12 cellular contexts compared by ENCODE assay signal in genomic region chr12:68375701-68376469, GRCh38. TPM values are rescaled to one million over a fixed set of nuclear protein-coding genes. Genes with fewer than 3 reads are reported as not detected.
DNase-seq lines count a peak whose midpoint lies in the region; ATAC-seq and TF ChIP-seq lines count a peak whose summit lies in the region.
"Had no signal": no experiment of that assay in that cellular context is flagged by ENCODE, and none has a peak within 500 bp of the region (broad histone marks: within the 10 kb centered on the region; RNA-seq: fewer than 3 reads in every experiment).

No MANE protein-coding gene starts in this region.

- intact Hi-C loops in natural killer cell (cut with micrococcal nuclease): no loop called here

- DNase-seq in natural killer cell treated with Interleukin-12 subunit alpha and Interleukin-12 subunit beta and Interleukin-15 and Interleukin-18, amount 100 ng/mL, for 72 hours (ENCODE audit: low spot score): no peak
- DNase-seq in natural killer cell (no peak), NCI-H82 (lab: John Stamatoyannopoulos, UW) (peak; percentile 85), ecto neural progenitor cell (ENCODE audit: low spot score) (peak; percentile 40), type B pancreatic cell (ENCODE audit: extremely low spot score, unreplicated experiment) (no peak), HuH-7.5 (ENCODE audit: low spot score) (no peak), LoVo (ENCODE audit: low spot score) (no peak), NCI-H774 (lab: John Stamatoyannopoulos, UW) (no peak)
- DNase-seq: activated effector memory CD4-positive, alpha-beta T cell treated with anti-CD3 and anti-CD28 coated beads, Interleukin-2, amount 50 U/mL, for 16 hours; HFFc6; hippocampal formation; retina had no signal

- H3K9me3 Mint-ChIP-seq in natural killer cell treated with Interleukin-12 subunit alpha and Interleukin-12 subunit beta and Interleukin-15 and Interleukin-18, amount 100 ng/mL, for 72 hours: no peaks in the 10 kb centered on the region
- H3K9me3 Mint-ChIP-seq in natural killer cell (no peaks in the 10 kb centered on the region), type B pancreatic cell (no peaks in the 10 kb centered on the region)
- H3K9me3 Mint-ChIP-seq: HFFc6 had no signal

- H3K36me3 Mint-ChIP-seq in natural killer cell treated with Interleukin-12 subunit alpha and Interleukin-12 subunit beta and Interleukin-15 and Interleukin-18, amount 100 ng/mL, for 72 hours: no peaks in the 10 kb centered on the region
- H3K36me3 Mint-ChIP-seq in natural killer cell (no peaks in the 10 kb centered on the region), type B pancreatic cell (no peaks in the 10 kb centered on the region)

- no peaks in the 10 kb centered on the region for H3K27me3 Mint-ChIP-seq in natural killer cell treated with Interleukin-12 subunit alpha and Interleukin-12 subunit beta and Interleukin-15 and Interleukin-18, amount 100 ng/mL, for 72 hours
- H3K27me3 Mint-ChIP-seq in natural killer cell (ENCODE audit: low read depth in 2 of 2) (no peaks in the 10 kb centered on the region), type B pancreatic cell (no peaks in the 10 kb centered on the region)

- TF ChIP-seq CTCF in natural killer cell (IDR thresholded peaks at IDR 0.05): no peak
- no peak for TF ChIP-seq CTCF in type B pancreatic cell (conservative IDR thresholded peaks at IDR 0.05)

- peaks cover 51 to 61% of the 10 kb centered on the region in 2 donors for H3K4me1 Mint-ChIP-seq in natural killer cell treated with Interleukin-12 subunit alpha and Interleukin-12 subunit beta and Interleukin-15 and Interleukin-18, amount 100 ng/mL, for 72 hours (ENCODE audit: low read depth in 2 of 2)
- H3K4me1 Mint-ChIP-seq in natural killer cell (peaks cover 79 to 82% of the 10 kb centered on the region in 2 donors), type B pancreatic cell (ENCODE audit: unreplicated experiment) (peaks cover 20% of the 10 kb centered on the region)

- H3K4me3 Mint-ChIP-seq in natural killer cell treated with Interleukin-12 subunit alpha and Interleukin-12 subunit beta and Interleukin-15 and Interleukin-18, amount 100 ng/mL, for 72 hours: no peak overlapping the region
- H3K4me3 Mint-ChIP-seq in natural killer cell: no peak overlapping the region
- H3K4me3 Mint-ChIP-seq in type B pancreatic cell: no peak overlapping the region
- H3K4me3 Mint-ChIP-seq: HFFc6 had no signal

- H3K27ac Mint-ChIP-seq in natural killer cell treated with Interleukin-12 subunit alpha and Interleukin-12 subunit beta and Interleukin-15 and Interleukin-18, amount 100 ng/mL, for 72 hours: peak overlapping the region; percentile 20 to 90
- peak overlapping the region in 1 of 2 donors; percentile 48 for H3K27ac Mint-ChIP-seq in natural killer cell
- H3K27ac Mint-ChIP-seq in type B pancreatic cell: peak overlapping the region; percentile 5
- H3K27ac Mint-ChIP-seq: HFFc6 had no signal

- ATAC-seq in natural killer cell treated with Interleukin-12 subunit alpha and Interleukin-12 subunit beta and Interleukin-15 and Interleukin-18, amount 100 ng/mL, for 72 hours: no peak
- ATAC-seq in natural killer cell: no peak

RNA-seq across cellular contexts. Expression of gene MDM1, which starts 43.7 kb away (rescaled TPM):
- total RNA-seq in natural killer cell treated with Interleukin-12 subunit alpha and Interleukin-12 subunit beta and Interleukin-15 and Interleukin-18, amount 100 ng/mL, for 72 hours: 10 to 100 TPM; 34.1 to 60.0 TPM
- total RNA-seq in natural killer cell (10 to 100 TPM; 21.3 to 36.2 (median 26.5) TPM), type B pancreatic cell (ENCODE audit: low replicate concordance) (12.9 and 24.0 TPM in 2 replicates)

Comparison
In these comparisons a context has a peak if more than half of its experiments do, and no peak if none do; other contexts are left out.
1. DNase-seq: peak in NCI-H82 (single experiment) and ecto neural progenitor cell (single experiment); none in natural killer cell treated with Interleukin-12 subunit alpha and Interleukin-12 subunit beta and Interleukin-15 and Interleukin-18, amount 100 ng/mL, for 72 hours (single experiment), natural killer cell (single experiment), type B pancreatic cell (single experiment), HuH-7.5 (single experiment), LoVo (single experiment) and NCI-H774 (single experiment).